8 cellular contexts compared by ENCODE assay signal in genomic region chr2:50491541-50492114, GRCh38.
DNase-seq lines count a peak whose midpoint lies in the region; ATAC-seq and TF ChIP-seq lines count a peak whose summit lies in the region.

No MANE protein-coding gene starts in this region.

- H3K27me3 ChIP-seq in effector memory CD4-positive, alpha-beta T cell (replicated peaks; ENCODE audit: control insufficient read depth, insufficient read depth, low read length, poor library complexity, severe bottlenecking), result no peaks in the 10 kb centered on the region

- no peaks in the 10 kb centered on the region for H3K36me3 Mint-ChIP-seq in activated CD4-positive, alpha-beta T cell treated with anti-CD3 and anti-CD28 coated beads, Interleukin-2, amount 10 ng/mL, durations not matched to agents 7 days and 5 days (ENCODE audit: low read depth)
- no peaks in the 10 kb centered on the region for H3K36me3 Mint-ChIP-seq in endothelial cell (ENCODE audit: low read depth, unreplicated experiment)

- POLR2A ChIA-PET in activated CD4-positive, alpha-beta T cell treated with anti-CD3 and anti-CD28 coated beads, Interleukin-2, amount 10 ng/mL, durations not matched to agents 7 days and 5 days (lab: Charles Lee), result no interaction called here
- POLR2A ChIA-PET in OCI-LY7 (lab: Charles Lee), result interaction anchor here (1.1 kb wide), 1 partner anchor 40 kb away, joined by 3 read pairs; no protein-coding TSS in a partner anchor

- H3K4me1 Mint-ChIP-seq in activated CD4-positive, alpha-beta T cell treated with anti-CD3 and anti-CD28 coated beads, Interleukin-2, amount 10 ng/mL, durations not matched to agents 7 days and 5 days, result peaks cover 4% of the 10 kb centered on the region
- H3K4me1 Mint-ChIP-seq in endothelial cell (ENCODE audit: unreplicated experiment), result peaks cover 7% of the 10 kb centered on the region

- TF ChIP-seq CTCF in OCI-LY7 (conservative IDR thresholded peaks at IDR 0.05; ENCODE audit: low read length) (peak; percentile 83), endothelial cell (IDR thresholded peaks at IDR 0.05; ENCODE audit: unreplicated experiment) (peak; percentile 73), mucosa of descending colon (IDR thresholded peaks at IDR 0.05) (no peak)

- H3K4me3 Mint-ChIP-seq in activated CD4-positive, alpha-beta T cell treated with anti-CD3 and anti-CD28 coated beads, Interleukin-2, amount 10 ng/mL, durations not matched to agents 7 days and 5 days, result no peak overlapping the region
- no peak overlapping the region for H3K4me3 Mint-ChIP-seq in endothelial cell (ENCODE audit: unreplicated experiment)

- CTCF ChIA-PET in activated CD4-positive, alpha-beta T cell treated with anti-CD3 and anti-CD28 coated beads, Interleukin-2, amount 10 ng/mL, durations not matched to agents 7 days and 5 days (lab: Charles Lee), result no interaction called here
- CTCF ChIA-PET in OCI-LY7 (lab: Charles Lee; ENCODE audit: unreplicated experiment), result no interaction called here

- H3K36me3 ChIP-seq in OCI-LY7 (ENCODE audit: insufficient read depth, low read length) (no peaks in the 10 kb centered on the region), mucosa of descending colon (ENCODE audit: low read depth) (no peaks in the 10 kb centered on the region)
- H3K36me3 ChIP-seq in effector memory CD4-positive, alpha-beta T cell (ENCODE audit: control insufficient read depth, insufficient read depth, low read length), result no peaks in the 10 kb centered on the region

- BruUV-seq in OCI-LY7 (replicated peaks; lab: Mats Ljungman, UMichigan), result no TSS peak

- no peak overlapping the region for H2AFZ ChIP-seq in OCI-LY7 (ENCODE audit: low read length)

- H3K4me3 ChIP-seq in OCI-LY7 (ENCODE audit: low read depth, low read length, poor library complexity, severe bottlenecking) (no peak overlapping the region), mucosa of descending colon (no peak overlapping the region)
- H3K4me3 ChIP-seq in effector memory CD4-positive, alpha-beta T cell (ENCODE audit: insufficient read depth, low read depth, low read length, poor library complexity, severe bottlenecking), result no peak overlapping the region

- H3K9me2 ChIP-seq in OCI-LY7 (ENCODE audit: insufficient read depth, low read length), result no peaks in the 10 kb centered on the region

- peak; percentile 67 for ATAC-seq in GM21360 (IDR thresholded peaks at IDR 0.05; ENCODE audit: unreplicated experiment)
- peak; percentile 60 for ATAC-seq in HG03521 (IDR thresholded peaks at IDR 0.05; ENCODE audit: unreplicated experiment)
- ATAC-seq in mucosa of descending colon, result peak; percentile 78

- H3K4me1 ChIP-seq in OCI-LY7 (ENCODE audit: insufficient read depth, low read length, poor library complexity, severe bottlenecking), result no peaks in the 10 kb centered on the region
- peaks cover 4% of the 10 kb centered on the region for H3K4me1 ChIP-seq in mucosa of descending colon (ENCODE audit: low read depth)
- no peaks in the 10 kb centered on the region for H3K4me1 ChIP-seq in effector memory CD4-positive, alpha-beta T cell (ENCODE audit: control insufficient read depth, insufficient read depth, low read length, poor library complexity, severe bottlenecking)

- H3K9me3 ChIP-seq in OCI-LY7 (ENCODE audit: low read length) (no peaks in the 10 kb centered on the region), mucosa of descending colon (no peaks in the 10 kb centered on the region)
- no peaks in the 10 kb centered on the region for H3K9me3 ChIP-seq in effector memory CD4-positive, alpha-beta T cell (ENCODE audit: control insufficient read depth, low read length)

- intact Hi-C loops in OCI-LY7 (cut with micrococcal nuclease; ENCODE audit: unreplicated experiment) (loop anchor here (5.0 to 10.0 kb wide), 2 partner anchors 147 to 1539 kb away; no protein-coding TSS in a partner anchor), mucosa of descending colon (cut with DNase I, micrococcal nuclease) (loop anchor here in 1 of 2 donors (10.0 kb wide), 1 partner anchor 1547 kb away; no protein-coding TSS in a partner anchor)

- no peaks in the 10 kb centered on the region for H3K27me3 Mint-ChIP-seq in activated CD4-positive, alpha-beta T cell treated with anti-CD3 and anti-CD28 coated beads, Interleukin-2, amount 10 ng/mL, durations not matched to agents 7 days and 5 days
- H3K27me3 Mint-ChIP-seq in endothelial cell (ENCODE audit: unreplicated experiment), result no peaks in the 10 kb centered on the region

- no peak overlapping the region for H3K4me2 ChIP-seq in OCI-LY7 (ENCODE audit: low read length)

- peak; percentile 15 for DNase-seq in activated CD4-positive, alpha-beta T cell treated with anti-CD3 and anti-CD28 coated beads, Interleukin-2, amount 10 ng/mL, durations not matched to agents 7 days and 5 days
- DNase-seq in activated CD4-positive, alpha-beta T cell treated with anti-CD3 and anti-CD28 coated beads for 1 hour, result no peak
- DNase-seq in OCI-LY7 (ENCODE audit: low spot score) (peak; percentile 42), endothelial cell (ENCODE audit: low spot score) (peak; percentile 45), mucosa of descending colon (no peak)
- no peak for DNase-seq in effector memory CD4-positive, alpha-beta T cell

- no peaks in the 10 kb centered on the region for H4K20me1 ChIP-seq in OCI-LY7 (ENCODE audit: insufficient read depth, low read length)

- H3K9me3 Mint-ChIP-seq in activated CD4-positive, alpha-beta T cell treated with anti-CD3 and anti-CD28 coated beads, Interleukin-2, amount 10 ng/mL, durations not matched to agents 7 days and 5 days, result no peaks in the 10 kb centered on the region
- no peaks in the 10 kb centered on the region for H3K9me3 Mint-ChIP-seq in endothelial cell (ENCODE audit: unreplicated experiment)

- no peaks in the 10 kb centered on the region for H3K79me2 ChIP-seq in OCI-LY7 (ENCODE audit: insufficient read depth, low read depth, low read length)

- H3K27ac ChIP-seq in OCI-LY7 (ENCODE audit: low read depth, low read length, poor library complexity, severe bottlenecking), result no peak overlapping the region
- H3K27ac ChIP-seq in effector memory CD4-positive, alpha-beta T cell (ENCODE audit: insufficient read depth, low read length, poor library complexity, severe bottlenecking), result no peak overlapping the region

- no peak overlapping the region for H3K27ac Mint-ChIP-seq in activated CD4-positive, alpha-beta T cell treated with anti-CD3 and anti-CD28 coated beads, Interleukin-2, amount 10 ng/mL, durations not matched to agents 7 days and 5 days
- H3K27ac Mint-ChIP-seq in endothelial cell (ENCODE audit: unreplicated experiment), result no peak overlapping the region

Comparison
In these comparisons a context has a peak if more than half of its experiments do, and no peak if none do; other contexts are left out.
1. DNase-seq: peak in activated CD4-positive, alpha-beta T cell treated with anti-CD3 and anti-CD28 coated beads, Interleukin-2, amount 10 ng/mL, durations not matched to agents 7 days and 5 days (single experiment), OCI-LY7 (single experiment) and endothelial cell (single experiment); none in activated CD4-positive, alpha-beta T cell treated with anti-CD3 and anti-CD28 coated beads for 1 hour (single experiment), mucosa of descending colon (0 of 3) and effector memory CD4-positive, alpha-beta T cell (0 of 3).
2. Peak in every context shown above with its lines, with median percentiles within 50 percentile points of each other: ATAC-seq.